ENCODE assay signal across 21 cellular contexts in genomic region chr5:96242536-96242935, GRCh38.
DNase-seq lines count a peak whose midpoint lies in the region; ATAC-seq and TF ChIP-seq lines count a peak whose summit lies in the region.
"Had no signal": no experiment of that assay in that cellular context is flagged by ENCODE, and none has a peak within 500 bp of the region (broad histone marks: within the 10 kb centered on the region; RNA-seq: fewer than 3 reads in every experiment).

No MANE protein-coding gene starts in this region.

- no peak overlapping the region for H4K8ac ChIP-seq in mesenchymal stem cell (ENCODE audit: low read length)

- H3F3A ChIP-seq in smooth muscle cell (ENCODE audit: low read depth): peaks cover 6% of the 10 kb centered on the region

- H3K36me3 ChIP-seq in mesenchymal stem cell (ENCODE audit: control insufficient read depth in 1 of 2, insufficient read depth in 2 of 2, low read depth in 1 of 2, low read length in 2 of 2) (no peaks in the 10 kb centered on the region), smooth muscle cell (ENCODE audit: low read depth) (no peaks in the 10 kb centered on the region)
- H3K36me3 ChIP-seq: BLaER1 treated with 17β-estradiol and CSF1 and Interleukin-3, amounts not matched to agents 10 nM and 100 nM had no signal

- H2BK12ac ChIP-seq in mesenchymal stem cell (ENCODE audit: low read length in 2 of 2): no peak overlapping the region

- no peak overlapping the region for H3K4ac ChIP-seq in mesenchymal stem cell (ENCODE audit: low read depth in 1 of 2, low read length in 2 of 2)

- H2AK5ac ChIP-seq in mesenchymal stem cell (ENCODE audit: low read length, severe bottlenecking): peak overlapping the region; percentile 74

- peak; percentile 28 for DNase-seq in ELR (ENCODE audit: low read depth)
- DNase-seq in LHCN-M2 (ENCODE audit: low read depth): peak; percentile 72
- DNase-seq in mesenchymal stem cell: no peak
- no peak for DNase-seq in smooth muscle cell (lab: John Stamatoyannopoulos, UW; ENCODE audit: unreplicated experiment)
- DNase-seq in naive thymus-derived CD8-positive, alpha-beta T cell: no peak
- no peak for DNase-seq in AG08395 (ENCODE audit: low spot score)
- DNase-seq: CD4-positive, alpha-beta memory T cell; DMS153; GF-D8; H9; KG1; NCI-H1105; NCI-H146; NCI-H2029; NCI-H226; NCI-H510A treated with DMSO at 0.1 percent for 48 hours; NCI-H748 treated with DMSO at 0.1 percent for 48 hours; NK-92 treated with Interleukin-12 subunit alpha and Interleukin-12 subunit beta, amount 100 ng/mL, for 24 hours had no signal

- no peak overlapping the region for H3K23ac ChIP-seq in mesenchymal stem cell (ENCODE audit: low read length in 2 of 2)

- H3K9me3 Mint-ChIP-seq in naive thymus-derived CD8-positive, alpha-beta T cell: peaks cover 0 to 5% (median 0%) of the 10 kb centered on the region in 9 donors

- no peak overlapping the region for H2BK15ac ChIP-seq in mesenchymal stem cell (ENCODE audit: low read depth, poor library complexity, severe bottlenecking)

- peaks cover 7 to 19% (median 13%) of the 10 kb centered on the region in 5 donors for H3K27me3 Mint-ChIP-seq in naive thymus-derived CD8-positive, alpha-beta T cell

- no peak overlapping the region for H2AFZ ChIP-seq in mesenchymal stem cell (ENCODE audit: low read depth, low read length)
- peak overlapping the region; percentile 17 for H2AFZ ChIP-seq in smooth muscle cell (ENCODE audit: low read depth)

- H3K4me1 ChIP-seq in mesenchymal stem cell (ENCODE audit: control insufficient read depth, insufficient read depth, low read depth, low read length): no peaks in the 10 kb centered on the region
- H3K4me1 ChIP-seq in smooth muscle cell (ENCODE audit: low read depth): peaks cover 39% of the 10 kb centered on the region

- H3K27ac Mint-ChIP-seq in naive thymus-derived CD8-positive, alpha-beta T cell: no peak overlapping the region
- H3K27ac Mint-ChIP-seq: CD4-positive, alpha-beta memory T cell; H9 had no signal

- H4K91ac ChIP-seq in mesenchymal stem cell (ENCODE audit: low read length): no peak overlapping the region

- TF ChIP-seq CTCF in smooth muscle cell (IDR thresholded peaks at IDR 0.05; ENCODE audit: borderline replicate concordance, insufficient read depth, poor library complexity, severe bottlenecking): no peak

- no peak for ATAC-seq in naive thymus-derived CD8-positive, alpha-beta T cell
- no peak for ATAC-seq in HG03280 (IDR thresholded peaks at IDR 0.05; ENCODE audit: unreplicated experiment)
- ATAC-seq: Panc1 had no signal

- POLR2A ChIA-PET in naive thymus-derived CD8-positive, alpha-beta T cell (lab: Charles Lee): no interaction called here

- H3K36me3 Mint-ChIP-seq in naive thymus-derived CD8-positive, alpha-beta T cell: no peaks in the 10 kb centered on the region
- H3K36me3 Mint-ChIP-seq: CD4-positive, alpha-beta memory T cell had no signal

- no peak overlapping the region for H3K4me2 ChIP-seq in mesenchymal stem cell (ENCODE audit: low read length, poor library complexity, severe bottlenecking)
- peak overlapping the region; percentile 63 for H3K4me2 ChIP-seq in smooth muscle cell
- H3K4me2 ChIP-seq: BLaER1 treated with 17β-estradiol and CSF1 and Interleukin-3, amounts not matched to agents 10 nM and 100 nM had no signal

- H3K9ac ChIP-seq in mesenchymal stem cell (ENCODE audit: low read length) (no peak overlapping the region), smooth muscle cell (ENCODE audit: low read depth) (no peak overlapping the region)
- H3K9ac ChIP-seq: BLaER1 treated with 17β-estradiol and CSF1 and Interleukin-3, amounts not matched to agents 10 nM and 100 nM had no signal

- H4K20me1 ChIP-seq in smooth muscle cell (ENCODE audit: low read depth): no peaks in the 10 kb centered on the region
- H4K20me1 ChIP-seq: BLaER1 treated with 17β-estradiol and CSF1 and Interleukin-3, amounts not matched to agents 10 nM and 100 nM had no signal

- no peak overlapping the region for H3K18ac ChIP-seq in mesenchymal stem cell (ENCODE audit: low read depth in 1 of 2, low read length in 2 of 2)

- H3K14ac ChIP-seq in mesenchymal stem cell (ENCODE audit: low read length in 2 of 2): no peak overlapping the region

- no peaks in the 10 kb centered on the region for H3K9me3 ChIP-seq in mesenchymal stem cell (ENCODE audit: control insufficient read depth, low read length)
- no peaks in the 10 kb centered on the region for H3K9me3 ChIP-seq in smooth muscle cell (replicated peaks; ENCODE audit: low read depth)

- H3K27me3 ChIP-seq in mesenchymal stem cell (ENCODE audit: control insufficient read depth in 1 of 2, insufficient read depth in 1 of 2, low read length in 2 of 2) (no peaks in the 10 kb centered on the region), smooth muscle cell (ENCODE audit: low read depth) (no peaks in the 10 kb centered on the region)
- H3K27me3 ChIP-seq: BLaER1 treated with 17β-estradiol and CSF1 and Interleukin-3, amounts not matched to agents 10 nM and 100 nM had no signal

- no peaks in the 10 kb centered on the region for H3K79me2 ChIP-seq in smooth muscle cell (ENCODE audit: low read depth)

- H3K79me1 ChIP-seq in mesenchymal stem cell (replicated peaks; ENCODE audit: low read length, poor library complexity, severe bottlenecking): no peaks in the 10 kb centered on the region

- 89% methylated on average over 1 of the region's 1 CpG for WGBS in mesenchymal stem cell
- 68% methylated on average over 1 of the region's 1 CpG for WGBS in smooth muscle cell (ENCODE audit: low lambda C conversion rate)

- no peak overlapping the region for H2BK5ac ChIP-seq in mesenchymal stem cell (ENCODE audit: low read depth, low read length, poor library complexity, severe bottlenecking)

- peak overlapping the region; percentile 2 for H3K27ac ChIP-seq in mesenchymal stem cell (ENCODE audit: low read length, poor library complexity, severe bottlenecking)
- H3K27ac ChIP-seq in smooth muscle cell (ENCODE audit: low read depth): peak overlapping the region; percentile 49
- H3K27ac ChIP-seq: BLaER1 treated with 17β-estradiol and CSF1 and Interleukin-3, amounts not matched to agents 10 nM and 100 nM had no signal

- no peak overlapping the region for H2BK120ac ChIP-seq in mesenchymal stem cell (ENCODE audit: low read depth, low read length)

- no peak overlapping the region for H3K4me3 Mint-ChIP-seq in naive thymus-derived CD8-positive, alpha-beta T cell
- H3K4me3 Mint-ChIP-seq: CD4-positive, alpha-beta memory T cell; H9 had no signal

- no peaks in the 10 kb centered on the region for H3K4me1 Mint-ChIP-seq in naive thymus-derived CD8-positive, alpha-beta T cell
- H3K4me1 Mint-ChIP-seq: CD4-positive, alpha-beta memory T cell had no signal

- H3K4me3 ChIP-seq in mesenchymal stem cell (ENCODE audit: insufficient read depth in 1 of 2, low read depth in 1 of 2, low read length in 2 of 2): no peak overlapping the region
- no peak overlapping the region for H3K4me3 ChIP-seq in smooth muscle cell
- H3K4me3 ChIP-seq: BLaER1 treated with 17β-estradiol and CSF1 and Interleukin-3, amounts not matched to agents 10 nM and 100 nM had no signal

Comparison
In these comparisons a context has a peak if more than half of its experiments do, and no peak if none do; other contexts are left out.
1. DNase-seq: peak in ELR (single experiment) and LHCN-M2 (single experiment); none in mesenchymal stem cell (single experiment), smooth muscle cell (single experiment), naive thymus-derived CD8-positive, alpha-beta T cell (0 of 10) and AG08395 (single experiment).